2 cellular contexts compared by ENCODE assay signal in the genomic region with DNA sequence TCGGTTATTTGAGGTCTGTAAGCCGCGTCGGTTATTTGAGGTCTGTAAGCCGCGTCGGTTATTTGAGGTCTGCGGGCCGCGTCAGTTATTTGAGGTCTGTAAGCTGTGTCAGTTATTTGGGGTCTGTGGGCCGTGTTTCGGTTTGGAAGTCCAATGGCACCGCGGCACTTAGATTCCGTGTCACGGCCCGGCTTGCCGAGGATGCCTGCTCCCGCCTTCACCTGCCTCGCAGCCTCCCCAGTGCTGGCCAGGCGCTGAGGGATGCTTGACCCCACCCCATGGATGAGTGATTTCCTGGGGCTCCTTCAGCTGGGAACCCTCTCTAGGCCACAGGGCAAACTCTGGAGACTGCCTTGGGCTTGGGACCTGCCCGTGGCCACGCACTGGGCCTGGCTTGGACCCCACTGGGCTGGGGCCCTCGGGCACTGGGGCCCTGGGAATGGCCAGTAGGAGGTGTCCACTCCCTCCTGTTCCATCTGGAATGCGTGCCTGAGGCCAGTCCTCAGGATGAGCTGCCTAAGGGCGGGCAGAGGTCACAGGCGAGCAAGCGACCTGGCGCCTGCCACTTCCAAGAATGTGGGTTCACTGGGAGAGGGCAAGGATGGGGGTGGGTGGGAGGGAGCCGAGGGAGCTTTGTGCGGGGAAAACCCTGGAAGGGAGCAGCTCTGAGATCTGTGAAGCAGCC.
TF ChIP-seq lines count a peak whose summit lies in the region.

No MANE protein-coding gene starts in this region.

TF ChIP-seq in IMR-90, 13 proteins besides CTCF, POLR2A, EP300 and RAD21:
- TF ChIP-seq NFE2L2 (IDR thresholded peaks at IDR 0.05; ENCODE audit: low read depth, low read length) (no peak), BHLHE40 (IDR thresholded peaks at IDR 0.05; ENCODE audit: low read depth, low read length) (no peak), FOS (IDR thresholded peaks at IDR 0.05; ENCODE audit: low read depth, low read length) (no peak), SMC3 (IDR thresholded peaks at IDR 0.05; ENCODE audit: low read depth, low read length) (no peak), MXI1 (IDR thresholded peaks at IDR 0.05; ENCODE audit: borderline replicate concordance, low read depth, low read length) (no peak), RFX5 (IDR thresholded peaks at IDR 0.05; ENCODE audit: low read depth, low read length) (no peak), MAZ (IDR thresholded peaks at IDR 0.05; ENCODE audit: borderline replicate concordance, low read depth, low read length) (no peak), CEBPB (IDR thresholded peaks at IDR 0.05; ENCODE audit: low read depth, low read length) (no peak), RCOR1 (IDR thresholded peaks at IDR 0.05; ENCODE audit: insufficient replicate concordance, low read length) (no peak), MAFK (IDR thresholded peaks at IDR 0.05; ENCODE audit: low read depth, low read length) (no peak)
- TF ChIP-seq, protein P1, sequence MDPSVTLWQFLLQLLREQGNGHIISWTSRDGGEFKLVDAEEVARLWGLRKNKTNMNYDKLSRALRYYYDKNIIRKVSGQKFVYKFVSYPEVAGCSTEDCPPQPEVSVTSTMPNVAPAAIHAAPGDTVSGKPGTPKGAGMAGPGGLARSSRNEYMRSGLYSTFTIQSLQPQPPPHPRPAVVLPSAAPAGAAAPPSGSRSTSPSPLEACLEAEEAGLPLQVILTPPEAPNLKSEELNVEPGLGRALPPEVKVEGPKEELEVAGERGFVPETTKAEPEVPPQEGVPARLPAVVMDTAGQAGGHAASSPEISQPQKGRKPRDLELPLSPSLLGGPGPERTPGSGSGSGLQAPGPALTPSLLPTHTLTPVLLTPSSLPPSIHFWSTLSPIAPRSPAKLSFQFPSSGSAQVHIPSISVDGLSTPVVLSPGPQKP (IDR thresholded peaks at IDR 0.05; ENCODE audit: borderline replicate concordance, low read depth, low read length), result no peak
- TF ChIP-seq, protein P2, sequence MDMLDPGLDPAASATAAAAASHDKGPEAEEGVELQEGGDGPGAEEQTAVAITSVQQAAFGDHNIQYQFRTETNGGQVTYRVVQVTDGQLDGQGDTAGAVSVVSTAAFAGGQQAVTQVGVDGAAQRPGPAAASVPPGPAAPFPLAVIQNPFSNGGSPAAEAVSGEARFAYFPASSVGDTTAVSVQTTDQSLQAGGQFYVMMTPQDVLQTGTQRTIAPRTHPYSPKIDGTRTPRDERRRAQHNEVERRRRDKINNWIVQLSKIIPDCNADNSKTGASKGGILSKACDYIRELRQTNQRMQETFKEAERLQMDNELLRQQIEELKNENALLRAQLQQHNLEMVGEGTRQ (IDR thresholded peaks at IDR 0.05; ENCODE audit: low read depth, low read length), result no peak
TF ChIP-seq in IMR-90: peak in this region for 0.

TF ChIP-seq in H1, 55 proteins besides CTCF, POLR2A, EP300 and RAD21:
- TF ChIP-seq EGR1 (IDR thresholded peaks at IDR 0.05; ENCODE audit: borderline replicate concordance, low read depth, low read length), result no peak
- no peak for TF ChIP-seq TCF12 (IDR thresholded peaks at IDR 0.05; ENCODE audit: low read depth, low read length)
- no peak for TF ChIP-seq ASH2L (IDR thresholded peaks at IDR 0.05; ENCODE audit: low read length)
- TF ChIP-seq POLR2AphosphoS5 (IDR thresholded peaks at IDR 0.05; ENCODE audit: low read depth, low read length), result no peak
- TF ChIP-seq TEAD4 (IDR thresholded peaks at IDR 0.05; ENCODE audit: low read depth, low read length), result no peak
- TF ChIP-seq GABPA (IDR thresholded peaks at IDR 0.05; ENCODE audit: borderline replicate concordance, insufficient read depth, low read length), result no peak
- TF ChIP-seq TAF7 (optimal IDR thresholded peaks at IDR 0.05; ENCODE audit: borderline replicate concordance, low read depth, low read length), result no peak
- no peak for TF ChIP-seq CEBPB (IDR thresholded peaks at IDR 0.05; ENCODE audit: low read depth, low read length)
- no peak for TF ChIP-seq SUZ12 (IDR thresholded peaks at IDR 0.05; ENCODE audit: low read length)
- TF ChIP-seq CREB1 (IDR thresholded peaks at IDR 0.05), result no peak
- TF ChIP-seq KDM4A (IDR thresholded peaks at IDR 0.05; ENCODE audit: low read depth, low read length, severe bottlenecking), result no peak
- TF ChIP-seq MAFK (IDR thresholded peaks at IDR 0.05; ENCODE audit: low read depth, low read length), result no peak
- TF ChIP-seq SP2 (IDR thresholded peaks at IDR 0.05; ENCODE audit: low read length), result no peak
